ENCODE assay signal across 20 cellular contexts in genomic region chr3:170982733-170983132, GRCh38. TPM values are rescaled to one million over a fixed set of nuclear protein-coding genes. Genes with fewer than 3 reads are reported as not detected.
DNase-seq lines count a peak whose midpoint lies in the region; ATAC-seq and TF ChIP-seq lines count a peak whose summit lies in the region.
"Had no signal": no experiment of that assay in that cellular context is flagged by ENCODE, and none has a peak within 500 bp of the region (broad histone marks: within the 10 kb centered on the region; RNA-seq: fewer than 3 reads in every experiment).

No MANE protein-coding gene starts in this region.

- TF ChIP-seq EP300 in tibial nerve (IDR thresholded peaks at IDR 0.05): no peak

- peak; percentile 99 for ATAC-seq in GM18498 (IDR thresholded peaks at IDR 0.05; ENCODE audit: unreplicated experiment)
- peak; percentile 92 for ATAC-seq in GM19397 (IDR thresholded peaks at IDR 0.05; ENCODE audit: unreplicated experiment)
- peak; percentile 77 for ATAC-seq in HG02610 (IDR thresholded peaks at IDR 0.05; ENCODE audit: unreplicated experiment)
- peak; percentile 99 for ATAC-seq in HG03159 (IDR thresholded peaks at IDR 0.05; ENCODE audit: unreplicated experiment)
- ATAC-seq: activated CD8-positive, alpha-beta T cell treated with anti-CD3 and anti-CD28 coated beads for 36 hours; heart left ventricle; left colon; naive thymus-derived CD8-positive, alpha-beta T cell had no signal

- H3K4me3 ChIP-seq in smooth muscle cell: no peak overlapping the region
- H3K4me3 ChIP-seq in tibial nerve: no peak overlapping the region
- no peak overlapping the region for H3K4me3 ChIP-seq in HAP-1
- H3K4me3 ChIP-seq: heart left ventricle had no signal

- no peak for TF ChIP-seq POLR2A in tibial nerve (IDR thresholded peaks at IDR 0.05)

- no peak overlapping the region for H3K9ac ChIP-seq in smooth muscle cell (ENCODE audit: low read depth)

- 97% methylated on average over 2 of the region's 2 CpGs for WGBS in smooth muscle cell (ENCODE audit: low lambda C conversion rate)
- WGBS in tibial nerve, 2 donors: 94% methylated on average over 2 of the region's 2 CpGs

- H4K20me1 ChIP-seq in smooth muscle cell (ENCODE audit: low read depth): no peaks in the 10 kb centered on the region

- no peaks in the 10 kb centered on the region for H3K79me2 ChIP-seq in smooth muscle cell (ENCODE audit: low read depth)

- H3K4me1 ChIP-seq in smooth muscle cell (ENCODE audit: low read depth): no peaks in the 10 kb centered on the region
- no peaks in the 10 kb centered on the region for H3K4me1 ChIP-seq in tibial nerve
- no peaks in the 10 kb centered on the region for H3K4me1 ChIP-seq in HAP-1
- H3K4me1 ChIP-seq: heart left ventricle had no signal

- in situ Hi-C loops in HAP-1 (cut with MboI; ENCODE audit: low sequenced_read_pairs): no loop called here

- no peak overlapping the region for H2AFZ ChIP-seq in smooth muscle cell (ENCODE audit: low read depth)

- H3K27me3 ChIP-seq in smooth muscle cell (ENCODE audit: low read depth) (no peaks in the 10 kb centered on the region), tibial nerve (no peaks in the 10 kb centered on the region), HAP-1 (ENCODE audit: low read depth) (peaks cover 4% of the 10 kb centered on the region; the same call in 1 of the 2 replicates)
- H3K27me3 ChIP-seq: heart left ventricle had no signal

- no peaks in the 10 kb centered on the region for H3F3A ChIP-seq in smooth muscle cell (ENCODE audit: low read depth)

- H3K4me2 ChIP-seq in smooth muscle cell: no peak overlapping the region

- DNase-seq in SK-N-DZ (ENCODE audit: low spot score) (no peak), smooth muscle cell (lab: John Stamatoyannopoulos, UW; ENCODE audit: unreplicated experiment) (no peak), tibial nerve (ENCODE audit: low spot score in 2 of 2) (no peak), HAP-1 (ENCODE audit: low spot score in 2 of 2) (no peak)
- DNase-seq: activated CD8-positive, alpha-beta T cell treated with anti-CD3 and anti-CD28 coated beads for 36 hours; activated naive CD4-positive, alpha-beta T cell treated with Interleukin-2 at 50 U/mL for 16 hours; Calu3; heart left ventricle; left colon; naive thymus-derived CD8-positive, alpha-beta T cell; NCI-H226; T-helper 9 cell; trophoblast cell had no signal

- H3K9me3 ChIP-seq in smooth muscle cell (replicated peaks; ENCODE audit: low read depth) (no peaks in the 10 kb centered on the region), tibial nerve (peaks cover 0 to 7% (median 0%) of the 10 kb centered on the region in 4 donors), HAP-1 (no peaks in the 10 kb centered on the region)

- H3K27ac ChIP-seq in smooth muscle cell (ENCODE audit: low read depth): no peak overlapping the region
- no peak overlapping the region for H3K27ac ChIP-seq in tibial nerve
- H3K27ac ChIP-seq: heart left ventricle had no signal

- TF ChIP-seq CTCF in smooth muscle cell (IDR thresholded peaks at IDR 0.05; ENCODE audit: borderline replicate concordance, insufficient read depth, poor library complexity, severe bottlenecking): no peak
- TF ChIP-seq CTCF in tibial nerve (IDR thresholded peaks at IDR 0.05): no peak

- H3K36me3 ChIP-seq in smooth muscle cell (ENCODE audit: low read depth): no peaks in the 10 kb centered on the region
- no peaks in the 10 kb centered on the region for H3K36me3 ChIP-seq in tibial nerve
- no peaks in the 10 kb centered on the region for H3K36me3 ChIP-seq in HAP-1 (replicated peaks)
- H3K36me3 ChIP-seq: heart left ventricle had no signal

RNA-seq across cellular contexts. Expression of gene SLC2A2, which starts 43.8 kb away (rescaled TPM):
- not detected in 2 replicates for polyA plus RNA-seq in SK-N-DZ (2014; cell fraction: cytosol; rRNA removed)
- not detected in 2 replicates for polyA plus RNA-seq in SK-N-DZ (2014; cell fraction: nucleus; rRNA removed)
- total RNA-seq in smooth muscle cell (not detected in 2 replicates), tibial nerve (not detected)
- polyA plus RNA-seq in smooth muscle cell: not detected in 2 replicates
- total RNA-seq: A673; activated CD8-positive, alpha-beta T cell treated with anti-CD3 and anti-CD28 coated beads for 36 hours; cardiac septum; heart left ventricle; left colon; MCF 10A; naive thymus-derived CD8-positive, alpha-beta T cell had no signal
- polyA plus RNA-seq: naive thymus-derived CD8-positive, alpha-beta T cell had no signal
